Comparison of ENCODE assay signal across 8 cellular contexts in the genomic region with DNA sequence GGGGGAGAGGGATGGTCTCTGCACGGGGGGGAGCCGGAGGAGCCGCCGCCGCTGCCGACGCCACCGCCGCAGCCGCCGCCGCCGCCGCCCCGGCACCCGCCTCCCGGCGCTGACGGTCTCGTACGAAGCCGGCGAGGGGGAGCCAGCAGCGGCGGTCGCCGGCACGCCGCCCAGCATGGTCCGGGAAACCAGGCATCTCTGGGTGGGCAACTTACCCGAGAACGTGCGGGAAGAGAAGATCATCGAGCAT. TPM values are rescaled to one million over a fixed set of nuclear protein-coding genes. Genes with fewer than 3 reads are reported as not detected.
A peak's percentile ranks its signal among the peaks of the same experiment; 100 is the strongest.
DNase-seq lines count a peak whose midpoint lies in the region; ATAC-seq and TF ChIP-seq lines count a peak whose summit lies in the region.

No MANE protein-coding gene starts in this region.

- peaks cover 46% of the 10 kb centered on the region for H3K4me1 Mint-ChIP-seq in activated CD8-positive, alpha-beta memory T cell treated with anti-CD3 and anti-CD28 coated beads, Interleukin-2, amount 10 ng/mL, durations not matched to agents 7 days and 5 days

- H3K4me1 ChIP-seq in right lobe of liver (peaks cover 0 to 67% (median 18%) of the 10 kb centered on the region in 4 donors), thyroid gland (peaks cover 46 to 48% of the 10 kb centered on the region in 2 donors)

- ATAC-seq in activated CD8-positive, alpha-beta memory T cell treated with anti-CD3 and anti-CD28 coated beads, Interleukin-2, amount 10 ng/mL, durations not matched to agents 7 days and 5 days: no peak
- no peak for ATAC-seq in right lobe of liver

- 0% methylated on average over 5 to 34 of the region's 34 CpGs for WGBS in adipose tissue, 3 donors
- no CpG with 5 or more reads among the region's 34 CpGs for WGBS in right lobe of liver (ENCODE audit: insufficient coverage, low coverage, low lambda C conversion rate, missing lambda C conversion rate)
- WGBS in thyroid gland, 2 donors: 0% methylated on average over 1 of the region's 34 CpGs; no CpG with 5 or more reads in 1 of the 2 donors

- POLR2A ChIA-PET in HEK293T (lab: Yijun Ruan, JAX): interaction anchor here (0.7 to 11.2 kb wide), 20 partner anchors 10 to 128 kb away, joined by 3 to 187 read pairs (median 5); partner anchors contain the start of genes UQCRHL and ZBTB17

- no peak for DNase-seq in activated CD8-positive, alpha-beta memory T cell treated with anti-CD3 and anti-CD28 coated beads, Interleukin-2, amount 10 ng/mL, durations not matched to agents 7 days and 5 days
- no peak for DNase-seq in activated CD8-positive, alpha-beta memory T cell treated with anti-CD3 and anti-CD28 coated beads, Interleukin-2, amount 50 U/mL, for 48 hours
- DNase-seq in right lobe of liver (peak in 1 of 3 donors; percentile 66), thyroid gland (no peak), NCI-H1092 (lab: John Stamatoyannopoulos, UW) (no peak), HEK293T (ENCODE audit: extremely low spot score) (no peak), superior temporal gyrus (ENCODE audit: extremely low spot score) (no peak)

- TF ChIP-seq POLR2A in right lobe of liver (IDR thresholded peaks at IDR 0.05) (no peak), thyroid gland (IDR thresholded peaks at IDR 0.05) (peak in 1 of 2 donors; percentile 70)

- H3K27me3 Mint-ChIP-seq in activated CD8-positive, alpha-beta memory T cell treated with anti-CD3 and anti-CD28 coated beads, Interleukin-2, amount 10 ng/mL, durations not matched to agents 7 days and 5 days: no peaks in the 10 kb centered on the region

- TF ChIP-seq CTCF in right lobe of liver (IDR thresholded peaks at IDR 0.05): no peak
- TF ChIP-seq CTCF in thyroid gland (IDR thresholded peaks at IDR 0.05): no peak

- H3K27ac ChIP-seq in adipose tissue (ENCODE audit: low read depth, low read length) (peak overlapping the region; percentile 78), right lobe of liver (peak overlapping the region; percentile 95 to 99 (median 97)), thyroid gland (peak overlapping the region; percentile 88 to 97 (median 97))

- no peaks in the 10 kb centered on the region for H3K9me3 ChIP-seq in right lobe of liver
- no peaks in the 10 kb centered on the region for H3K9me3 ChIP-seq in thyroid gland

- H3K36me3 ChIP-seq in right lobe of liver (no peaks in the 10 kb centered on the region), thyroid gland (no peaks in the 10 kb centered on the region)

- H3K36me3 Mint-ChIP-seq in activated CD8-positive, alpha-beta memory T cell treated with anti-CD3 and anti-CD28 coated beads, Interleukin-2, amount 10 ng/mL, durations not matched to agents 7 days and 5 days: peaks cover 5% of the 10 kb centered on the region

- intact Hi-C loops in right lobe of liver (cut with DNase I) (no loop called here), thyroid gland (cut with DNase I) (loop anchor here (10.0 kb wide), 1 partner anchor 47 kb away; no protein-coding TSS in a partner anchor)

- H3K4me3 Mint-ChIP-seq in activated CD8-positive, alpha-beta memory T cell treated with anti-CD3 and anti-CD28 coated beads, Interleukin-2, amount 10 ng/mL, durations not matched to agents 7 days and 5 days: peak overlapping the region; percentile 86

- H3K27me3 ChIP-seq in right lobe of liver (no peaks in the 10 kb centered on the region), thyroid gland (no peaks in the 10 kb centered on the region)

- CTCF ChIA-PET in activated CD8-positive, alpha-beta memory T cell treated with anti-CD3 and anti-CD28 coated beads, Interleukin-2, amount 10 ng/mL, durations not matched to agents 7 days and 5 days (lab: Charles Lee): interaction anchor here (0.8 to 5.0 kb wide), 8 partner anchors 10 to 149 kb away, joined by 3 to 45 read pairs (median 4); no protein-coding TSS in a partner anchor
- CTCF ChIA-PET in HEK293T (lab: Yijun Ruan, JAX): interaction anchor here (0.9 to 1.6 kb wide), 2 partner anchors 29 to 56 kb away, joined by 3 to 7 read pairs; no protein-coding TSS in a partner anchor

- no peaks in the 10 kb centered on the region for H3K9me3 Mint-ChIP-seq in activated CD8-positive, alpha-beta memory T cell treated with anti-CD3 and anti-CD28 coated beads, Interleukin-2, amount 10 ng/mL, durations not matched to agents 7 days and 5 days (ENCODE audit: low read depth)

- H3K4me3 ChIP-seq in right lobe of liver (peak overlapping the region; percentile 72 to 85 (median 74)), thyroid gland (replicated peaks in 1 of 3) (peak overlapping the region; percentile 42 to 68 (median 67))

- peak overlapping the region; percentile 96 for H3K27ac Mint-ChIP-seq in activated CD8-positive, alpha-beta memory T cell treated with anti-CD3 and anti-CD28 coated beads, Interleukin-2, amount 10 ng/mL, durations not matched to agents 7 days and 5 days

TF ChIP-seq in HEK293T, 16 proteins besides CTCF, POLR2A, EP300 and RAD21:
- TF ChIP-seq ARNT (IDR thresholded peaks at IDR 0.05): no peak
- TF ChIP-seq TARDBP (IDR thresholded peaks at IDR 0.05): no peak
TF ChIP-seq in HEK293T: peak in this region for 0.

RNA-seq across cellular contexts. Expression of gene SPEN, which starts 0.3 kb away (rescaled TPM):
- total RNA-seq in activated CD8-positive, alpha-beta memory T cell treated with anti-CD3 and anti-CD28 coated beads, Interleukin-2, amount 10 ng/mL, durations not matched to agents 7 days and 5 days: 10 to 100 TPM; 74.6 to 75.5 TPM
- 10 to 100 TPM; 15.7 to 28.8 (median 20.2) TPM for polyA plus RNA-seq in adipose tissue
- 10 to 100 TPM; 13.5 to 33.7 (median 23.2) TPM for total RNA-seq in right lobe of liver
- total RNA-seq in thyroid gland: 10 to 100 TPM; 40.7 to 97.0 (median 57.3) TPM

RNA-seq across cellular contexts. Expression of gene UQCRHL, which starts 40.4 kb away (rescaled TPM):
- 1 to 10 TPM; 1.6 to 1.8 TPM for total RNA-seq in activated CD8-positive, alpha-beta memory T cell treated with anti-CD3 and anti-CD28 coated beads, Interleukin-2, amount 10 ng/mL, durations not matched to agents 7 days and 5 days
- polyA plus RNA-seq in adipose tissue: 1 to 10 TPM; 1.2 to 3.4 (median 2.6) TPM
- total RNA-seq in right lobe of liver (1 to 10 TPM in 2 of 6 experiments, under 1 TPM in 4; 0.42 to 1.1 (median 0.51) TPM), thyroid gland (1 to 10 TPM in 2 of 4 donors, under 1 TPM in 2; 0.81 to 1.3 (median 1.00) TPM)
